ENCODE assay signal across 7 cellular contexts in genomic region chr5:22214096-22214495, GRCh38.
DNase-seq lines count a peak whose midpoint lies in the region; ATAC-seq, FAIRE-seq and TF ChIP-seq lines count a peak whose summit lies in the region.
"Not testable (repeated sequence)": the region's sequence is repeated elsewhere in the genome, so short reads cannot be mapped to it uniquely, and the experiment has no call there.

No MANE protein-coding gene starts in this region.

- H3K27me3 ChIP-seq in NT2/D1 (ENCODE audit: insufficient read depth, insufficient read length); endothelial cell of umbilical vein (ENCODE audit: control insufficient read depth in 2 of 2, insufficient read depth in 2 of 2, low read length in 2 of 2); mesendoderm (ENCODE audit: insufficient read depth, low read length, poor library complexity): not testable (repeated sequence)

- H3K4me1 ChIP-seq in NT2/D1 (ENCODE audit: insufficient read depth, insufficient read length); endothelial cell of umbilical vein (ENCODE audit: control insufficient read depth, extremely low read depth, insufficient read depth, low read length); mesendoderm (ENCODE audit: control insufficient read depth, low read depth, low read length): not testable (repeated sequence)

- H2BK120ac ChIP-seq in mesendoderm (ENCODE audit: low read depth, low read length): not testable (repeated sequence)

- not testable (repeated sequence) for H3K56ac ChIP-seq in mesendoderm (ENCODE audit: low read length)

- H3K27ac ChIP-seq in endothelial cell of umbilical vein (ENCODE audit: insufficient read depth, low read depth, low read length); mesendoderm (ENCODE audit: low read depth, low read length): not testable (repeated sequence)

- H3K36me3 Mint-ChIP-seq in activated B cell treated with CpG ODN at 0.5 μM for 24 hours (ENCODE audit: low read depth): not testable (repeated sequence)

- H3K9ac ChIP-seq in NT2/D1 (ENCODE audit: insufficient read length, low read depth); endothelial cell of umbilical vein (replicated peaks; ENCODE audit: extremely low read depth, insufficient read depth, low read length); mesendoderm (ENCODE audit: low read length): not testable (repeated sequence)

- not testable (repeated sequence) for H3K36me3 ChIP-seq in NT2/D1 (ENCODE audit: insufficient read depth, insufficient read length, low read length); endothelial cell of umbilical vein (ENCODE audit: control insufficient read depth in 2 of 2, extremely low read depth in 1 of 2, insufficient read depth in 2 of 2, low read length in 2 of 2); mesendoderm (ENCODE audit: control insufficient read depth, insufficient read depth, low read length)

- TF ChIP-seq CTCF in GM12873 (IDR thresholded peaks at IDR 0.05; ENCODE audit: insufficient read depth, low read depth, low read length, missing control alignments): peak; percentile 9
- not testable (repeated sequence) for TF ChIP-seq CTCF in activated B cell treated with CpG ODN at 0.5 μM for 24 hours (IDR thresholded peaks at IDR 0.05)
- peak in 1 of 2 donors; percentile 27 for TF ChIP-seq CTCF in endothelial cell of umbilical vein (IDR thresholded peaks at IDR 0.05; ENCODE audit: extremely low read depth in 1 of 2, insufficient read depth in 1 of 2, low read depth in 1 of 2, low read length in 2 of 2)

- H2BK15ac ChIP-seq in mesendoderm (replicated peaks; ENCODE audit: low read depth): not testable (repeated sequence)

- not testable (repeated sequence) for H3K18ac ChIP-seq in mesendoderm (ENCODE audit: low read length)

- H3K9me3 ChIP-seq in NT2/D1 (ENCODE audit: insufficient read depth, low read length); endothelial cell of umbilical vein (replicated peaks; ENCODE audit: control insufficient read depth, insufficient read depth, low read length): not testable (repeated sequence)

- H4K5ac ChIP-seq in mesendoderm (ENCODE audit: low read length): not testable (repeated sequence)

- H3K4me2 ChIP-seq in endothelial cell of umbilical vein (ENCODE audit: insufficient read depth, low read length); mesendoderm (ENCODE audit: low read length): not testable (repeated sequence)

- not testable (repeated sequence) for H3K79me2 ChIP-seq in endothelial cell of umbilical vein (ENCODE audit: control insufficient read depth, insufficient read depth, low read length); mesendoderm (ENCODE audit: control insufficient read depth, insufficient read depth, low read length)

- not testable (repeated sequence) for BruUV-seq in endothelial cell of umbilical vein (replicated peaks; lab: Mats Ljungman, UMichigan)

- not testable (repeated sequence) for H4K20me1 ChIP-seq in endothelial cell of umbilical vein (replicated peaks; ENCODE audit: control insufficient read depth, extremely low read depth, insufficient read depth, low read length)

- H3K23ac ChIP-seq in mesendoderm (ENCODE audit: low read length): not testable (repeated sequence)

- not testable (repeated sequence) for H3K9me1 ChIP-seq in endothelial cell of umbilical vein (replicated peaks; ENCODE audit: control insufficient read depth, extremely low read depth, insufficient read depth, low read length)

- H3K79me1 ChIP-seq in mesendoderm (ENCODE audit: low read length): not testable (repeated sequence)

- dilution Hi-C loops in endothelial cell of umbilical vein (cut with MboI; ENCODE audit: extremely low pct_ligation_motif_present, low sequenced_read_pairs): not testable (repeated sequence)

- CTCF ChIA-PET in activated B cell treated with CpG ODN at 0.5 μM for 24 hours (lab: Charles Lee); endothelial cell of umbilical vein (lab: Charles Lee): not testable (repeated sequence)

- not testable (repeated sequence) for H3K9me3 Mint-ChIP-seq in activated B cell treated with CpG ODN at 0.5 μM for 24 hours

- not testable (repeated sequence) for H2BK5ac ChIP-seq in mesendoderm (ENCODE audit: low read length)

- H3K4ac ChIP-seq in mesendoderm (ENCODE audit: low read depth, low read length): not testable (repeated sequence)

- not testable (repeated sequence) for H3K27me3 Mint-ChIP-seq in activated B cell treated with CpG ODN at 0.5 μM for 24 hours

- peak; percentile 78 for FAIRE-seq in endothelial cell of umbilical vein (lab: Jason Lieb, UNC)

- H2AK5ac ChIP-seq in mesendoderm (ENCODE audit: low read length): not testable (repeated sequence)

- not testable (repeated sequence) for H2AFZ ChIP-seq in endothelial cell of umbilical vein (ENCODE audit: low read depth, low read length)

- POLR2A ChIA-PET in activated B cell treated with CpG ODN at 0.5 μM for 24 hours (lab: Charles Lee); endothelial cell of umbilical vein (lab: Charles Lee): not testable (repeated sequence)

- not testable (repeated sequence) for H3K4me1 Mint-ChIP-seq in activated B cell treated with CpG ODN at 0.5 μM for 24 hours

- intact Hi-C loops in activated B cell treated with CpG ODN at 0.5 μM for 24 hours (cut with micrococcal nuclease): not testable (repeated sequence)
- intact Hi-C loops in endothelial cell of umbilical vein (cut with micrococcal nuclease): loop anchor here (2.0 to 10.0 kb wide), 2 partner anchors 289 to 397 kb away; no protein-coding TSS in a partner anchor

- not testable (repeated sequence) for H4K8ac ChIP-seq in mesendoderm (ENCODE audit: low read depth, low read length)

- WGBS in mesendoderm (ENCODE audit: extremely low coverage, insufficient coverage, low lambda C conversion rate): no CpG with 5 or more reads among the region's 4 CpGs

- not testable (repeated sequence) for H3K4me3 ChIP-seq in NT2/D1 (ENCODE audit: insufficient read length, low read depth); endothelial cell of umbilical vein (replicated peaks in 1 of 3; ENCODE audit: insufficient read depth in 1 of 3, low read depth in 1 of 3, low read length in 3 of 3); mesendoderm (ENCODE audit: low read length)

- H3K4me3 Mint-ChIP-seq in activated B cell treated with CpG ODN at 0.5 μM for 24 hours: not testable (repeated sequence)

- not testable (repeated sequence) for TF ChIP-seq POLR2A in endothelial cell of umbilical vein (IDR thresholded peaks at IDR 0.05; ENCODE audit: low read depth, low read length)

- DNase-seq in NCI-H146 (lab: John Stamatoyannopoulos, UW): peak; percentile 25
- DNase-seq in NT2/D1 (ENCODE audit: low read depth, low spot score): peak; percentile 5
- DNase-seq in activated B cell treated with CpG ODN at 0.5 μM for 24 hours: not testable (repeated sequence)
- DNase-seq in endothelial cell of umbilical vein (ENCODE audit: low read depth, low spot score): peak; percentile 9
- peak; percentile 56 for DNase-seq in mesendoderm

- ATAC-seq in HG02981 (IDR thresholded peaks at IDR 0.05; ENCODE audit: unreplicated experiment) (peak; percentile 60), activated B cell treated with CpG ODN at 0.5 μM for 24 hours (ENCODE audit: low read depth) (peak; percentile 45)

- H3K27ac Mint-ChIP-seq in activated B cell treated with CpG ODN at 0.5 μM for 24 hours: not testable (repeated sequence)
